In genomic region chr4:127309360-127310095, GRCh38 we compare ENCODE assay signal across 21 cellular contexts.
DNase-seq lines count a peak whose midpoint lies in the region; ATAC-seq and TF ChIP-seq lines count a peak whose summit lies in the region.
"Had no signal": no experiment of that assay in that cellular context is flagged by ENCODE, and none has a peak within 500 bp of the region (broad histone marks: within the 10 kb centered on the region; RNA-seq: fewer than 3 reads in every experiment).

No MANE protein-coding gene starts in this region.

- H3K4me3 ChIP-seq in A673 (ENCODE audit: low read depth, low read length, poor library complexity, severe bottlenecking) (no peak overlapping the region), HUES64 (ENCODE audit: low read length) (no peak overlapping the region), choroid plexus epithelial cell (ENCODE audit: low read depth, low read length) (no peak overlapping the region), mesenchymal stem cell (ENCODE audit: insufficient read depth in 1 of 2, low read depth in 1 of 2, low read length in 2 of 2) (no peak overlapping the region)
- H3K4me3 ChIP-seq: esophagus muscularis mucosa, Peyer's patch, thyroid gland had no signal

- H2BK120ac ChIP-seq in mesenchymal stem cell (ENCODE audit: low read depth, low read length), result no peak overlapping the region

- POLR2A ChIA-PET in A673 (lab: Charles Lee; ENCODE audit: low non-redundant PET), result no interaction called here

- H4K91ac ChIP-seq in mesenchymal stem cell (ENCODE audit: low read length), result no peak overlapping the region

- H3K27ac ChIP-seq in A673 (ENCODE audit: low read depth, low read length, poor library complexity, severe bottlenecking) (no peak overlapping the region), HUES64 (ENCODE audit: low read depth, low read length) (0 out of 2 replicates have a peak overlapping the region, but pooled peaks have one; percentile 21), mesenchymal stem cell (ENCODE audit: low read length, poor library complexity, severe bottlenecking) (no peak overlapping the region)
- H3K27ac ChIP-seq: esophagus muscularis mucosa, Peyer's patch, thyroid gland, WERI-Rb-1 had no signal

- no peak overlapping the region for H2BK15ac ChIP-seq in mesenchymal stem cell (ENCODE audit: low read depth, poor library complexity, severe bottlenecking)

- no peaks in the 10 kb centered on the region for H3K27me3 ChIP-seq in A673 (replicated peaks; ENCODE audit: insufficient read depth, low read depth, low read length, poor library complexity)
- no peaks in the 10 kb centered on the region for H3K27me3 ChIP-seq in HUES64 (ENCODE audit: insufficient read depth, low read length)
- no peaks in the 10 kb centered on the region for H3K27me3 ChIP-seq in mesenchymal stem cell (ENCODE audit: control insufficient read depth in 1 of 2, insufficient read depth in 1 of 2, low read length in 2 of 2)
- H3K27me3 ChIP-seq: esophagus muscularis mucosa, Peyer's patch, thyroid gland had no signal

- no peak overlapping the region for H3K4ac ChIP-seq in mesenchymal stem cell (ENCODE audit: low read depth in 1 of 2, low read length in 2 of 2)

- DNase-seq in A673 (ENCODE audit: low spot score) (peak; percentile 2), choroid plexus epithelial cell (ENCODE audit: low read depth) (peak; percentile 60), mesenchymal stem cell (peak; percentile 19), 8988T (no peak), SHP77 (lab: John Stamatoyannopoulos, UW) (no peak)
- DNase-seq in activated CD4-positive, alpha-beta T cell treated with anti-CD3 and anti-CD28 coated beads for 48 hours, result no peak
- DNase-seq: ACHN; activated gamma-delta T cell treated with Interleukin-2 at 50 U/mL for 16 hours; dermis blood vessel endothelial cell; natural killer cell; NCI-H2081 treated with DMSO at 0.1 percent for 48 hours; NCI-H69; Peyer's patch; stimulated activated CD4-positive, alpha-beta T cell treated with anti-CD3 and anti-CD28 coated beads, Interleukin-1b, Interleukin-23, amount 100 ng/mL, for 48 hours; T-cell; thyroid gland; WERI-Rb-1 had no signal

- no peak for TF ChIP-seq CTCF in A673 (conservative IDR thresholded peaks at IDR 0.05; ENCODE audit: low read depth, low read length)
- TF ChIP-seq CTCF in choroid plexus epithelial cell (conservative IDR thresholded peaks at IDR 0.05; ENCODE audit: low read depth, low read length), result no peak

- H3K14ac ChIP-seq in mesenchymal stem cell (ENCODE audit: low read length in 2 of 2), result no peak overlapping the region

- no peaks in the 10 kb centered on the region for H3K4me1 ChIP-seq in A673 (ENCODE audit: insufficient read depth, low read length, poor library complexity, severe bottlenecking)
- H3K4me1 ChIP-seq in HUES64 (ENCODE audit: insufficient read depth, low read length), result peaks cover 7% of the 10 kb centered on the region; the same call in 1 of the 2 replicates
- H3K4me1 ChIP-seq in mesenchymal stem cell (ENCODE audit: control insufficient read depth, insufficient read depth, low read depth, low read length), result no peaks in the 10 kb centered on the region
- H3K4me1 ChIP-seq: esophagus muscularis mucosa, Peyer's patch, thyroid gland had no signal

- BruUV-seq in A673 (replicated peaks; lab: Mats Ljungman, UMichigan), result no TSS peak

- ATAC-seq in HG03159 (IDR thresholded peaks at IDR 0.05; ENCODE audit: unreplicated experiment), result no peak
- ATAC-seq: HepG2, natural killer cell, T-cell had no signal

- H3K23ac ChIP-seq in mesenchymal stem cell (ENCODE audit: low read length in 2 of 2), result no peak overlapping the region

- H4K8ac ChIP-seq in mesenchymal stem cell (ENCODE audit: low read length), result no peak overlapping the region

- H2AFZ ChIP-seq in mesenchymal stem cell (ENCODE audit: low read depth, low read length), result no peak overlapping the region

- H3K36me3 ChIP-seq in A673 (ENCODE audit: insufficient read depth, low read length, poor library complexity, severe bottlenecking) (no peaks in the 10 kb centered on the region), HUES64 (ENCODE audit: insufficient read depth, low read length) (no peaks in the 10 kb centered on the region), mesenchymal stem cell (ENCODE audit: control insufficient read depth in 1 of 2, insufficient read depth in 2 of 2, low read depth in 1 of 2, low read length in 2 of 2) (no peaks in the 10 kb centered on the region)
- H3K36me3 ChIP-seq: esophagus muscularis mucosa, Peyer's patch, thyroid gland, WERI-Rb-1 had no signal

- CTCF ChIA-PET in A673 (lab: Charles Lee), result no interaction called here

- H3K9ac ChIP-seq in HUES64 (ENCODE audit: low read depth, low read length) (no peak overlapping the region), mesenchymal stem cell (ENCODE audit: low read length) (peak overlapping the region; percentile 73)

- WGBS in HUES64, result 83% methylated on average over 3 of the region's 3 CpGs
- 83% methylated on average over 3 of the region's 3 CpGs for WGBS in mesenchymal stem cell

- H3K79me1 ChIP-seq in mesenchymal stem cell (replicated peaks; ENCODE audit: low read length, poor library complexity, severe bottlenecking), result no peaks in the 10 kb centered on the region

- no peak overlapping the region for H2AK5ac ChIP-seq in mesenchymal stem cell (ENCODE audit: low read length, severe bottlenecking)

- H3K9me3 ChIP-seq in A673 (ENCODE audit: low read depth, low read length, poor library complexity, severe bottlenecking) (peaks cover 12% of the 10 kb centered on the region), HUES64 (ENCODE audit: insufficient read depth, low read depth, low read length) (peaks cover 16% of the 10 kb centered on the region; the same call in 1 of the 2 replicates), mesenchymal stem cell (ENCODE audit: control insufficient read depth, low read length) (peaks cover 16% of the 10 kb centered on the region)
- H3K9me3 ChIP-seq: thyroid gland had no signal

- no peak overlapping the region for H3K4me2 ChIP-seq in mesenchymal stem cell (ENCODE audit: low read length, poor library complexity, severe bottlenecking)

- H2BK12ac ChIP-seq in mesenchymal stem cell (ENCODE audit: low read length in 2 of 2), result no peak overlapping the region

- intact Hi-C loops in A673 (cut with micrococcal nuclease; ENCODE audit: unreplicated experiment), result no loop called here

- H3K18ac ChIP-seq in mesenchymal stem cell (ENCODE audit: low read depth in 1 of 2, low read length in 2 of 2), result no peak overlapping the region

- no peak overlapping the region for H2BK5ac ChIP-seq in mesenchymal stem cell (ENCODE audit: low read depth, low read length, poor library complexity, severe bottlenecking)

Comparison
In these comparisons a context has a peak if more than half of its experiments do, and no peak if none do; other contexts are left out.
1. DNase-seq: peak in A673 (single experiment), choroid plexus epithelial cell (single experiment) and mesenchymal stem cell (single experiment); none in 8988T (single experiment), SHP77 (0 of 2) and activated CD4-positive, alpha-beta T cell treated with anti-CD3 and anti-CD28 coated beads for 48 hours (single experiment).